ENCODE assay signal across 24 cellular contexts in the genomic region with DNA sequence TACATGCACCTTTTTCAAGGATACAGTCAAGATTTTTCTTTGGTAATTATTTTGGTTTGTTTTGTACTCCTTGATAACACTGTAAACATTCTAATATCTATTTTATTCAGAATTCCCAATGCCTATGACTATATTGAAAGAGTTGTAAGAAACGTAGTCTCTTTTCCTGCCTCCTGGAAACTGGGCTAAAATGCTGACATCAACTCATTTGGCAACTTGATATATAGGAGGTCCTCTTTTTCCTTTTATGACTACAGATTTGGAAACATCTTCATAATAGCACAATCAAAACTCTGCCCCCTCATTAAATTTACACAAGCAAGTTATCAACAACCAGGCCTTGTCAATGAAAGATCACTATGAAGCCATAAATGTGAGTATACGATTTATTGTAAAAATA.
DNase-seq lines count a peak whose midpoint lies in the region; ATAC-seq, FAIRE-seq and TF ChIP-seq lines count a peak whose summit lies in the region.
"Had no signal": no experiment of that assay in that cellular context is flagged by ENCODE, and none has a peak within 500 bp of the region (broad histone marks: within the 10 kb centered on the region; RNA-seq: fewer than 3 reads in every experiment).

No MANE protein-coding gene starts in this region.

- H2AFZ ChIP-seq in HepG2 (ENCODE audit: low read length) (no peak overlapping the region), IMR-90 (replicated peaks; ENCODE audit: low read length, poor library complexity) (no peak overlapping the region)

- TF ChIP-seq EP300 in HepG2 (IDR thresholded peaks at IDR 0.05; ENCODE audit: low read depth in 2 of 2, low read length in 2 of 2) (no peak), HepG2 (CRISPR knock-in tag; IDR thresholded peaks at IDR 0.05; ENCODE audit: borderline replicate concordance) (no peak)

- H3K27me3 ChIP-seq in HepG2 (ENCODE audit: control insufficient read depth in 1 of 2, insufficient read depth in 2 of 2, low read length in 2 of 2) (no peaks in the 10 kb centered on the region), right lobe of liver (no peaks in the 10 kb centered on the region), IMR-90 (ENCODE audit: control insufficient read depth, insufficient read depth, low read length) (no peaks in the 10 kb centered on the region), small intestine (ENCODE audit: control insufficient read depth in 2 of 2, insufficient read depth in 2 of 2, low read length in 2 of 2) (no peaks in the 10 kb centered on the region)
- H3K27me3 ChIP-seq: BE2C, BLaER1 had no signal

- no peak overlapping the region for H2AK5ac ChIP-seq in IMR-90 (ENCODE audit: low read depth, low read length)

- in situ Hi-C loops in HepG2 (cut with HindIII; ENCODE audit: extremely low pct_ligation_motif_present, low pct_unique_long_range_greater_than_20kb) (no loop called here), IMR-90 (cut with MboI; ENCODE audit: low sequenced_read_pairs) (no loop called here)

- intact Hi-C loops in HepG2 (cut with micrococcal nuclease; ENCODE audit: unreplicated experiment), result no loop called here
- intact Hi-C loops in right lobe of liver (cut with DNase I), result no loop called here
- intact Hi-C loops in IMR-90 (cut with micrococcal nuclease), result no loop called here

- TF ChIP-seq POLR2A in HepG2 (IDR thresholded peaks at IDR 0.05; ENCODE audit: insufficient read depth in 1 of 2, low read depth in 2 of 2, low read length in 2 of 2) (no peak), right lobe of liver (IDR thresholded peaks at IDR 0.05) (no peak), IMR-90 (IDR thresholded peaks at IDR 0.05; ENCODE audit: low read depth, low read length) (no peak)

- 0% methylated on average over 2 of the region's 2 CpGs for WGBS in HepG2 (ENCODE audit: low lambda C conversion rate)
- 40% methylated on average over 2 of the region's 2 CpGs for WGBS in right lobe of liver (ENCODE audit: insufficient coverage, low coverage, low lambda C conversion rate, missing lambda C conversion rate)
- no CpG with 5 or more reads among the region's 2 CpGs for WGBS in IMR-90 (ENCODE audit: extremely low coverage in 2 of 2, insufficient read length in 1 of 2), 2 experiments
- 59 to 74% (median 62%) methylated on average over 2 of the region's 2 CpGs for WGBS in small intestine, 3 donors

- TF ChIP-seq RAD21 in HepG2 (CRISPR knock-in tag; IDR thresholded peaks at IDR 0.05) (no peak), IMR-90 (IDR thresholded peaks at IDR 0.05; ENCODE audit: low read length) (no peak)

- no peak overlapping the region for H2BK120ac ChIP-seq in IMR-90 (ENCODE audit: low read depth, low read length)

- dilution Hi-C loops in IMR-90 (cut with HindIII; ENCODE audit: low sequenced_read_pairs, unreplicated experiment), result no loop called here

- no peak overlapping the region for H2AK9ac ChIP-seq in IMR-90 (replicated peaks; ENCODE audit: low read depth, low read length, poor library complexity)

- H3K36me3 ChIP-seq in HepG2 (replicated peaks in 1 of 2; ENCODE audit: control insufficient read depth in 1 of 2, insufficient read depth in 2 of 2, low read length in 2 of 2), result no peaks in the 10 kb centered on the region
- no peaks in the 10 kb centered on the region for H3K36me3 ChIP-seq in right lobe of liver
- no peaks in the 10 kb centered on the region for H3K36me3 ChIP-seq in IMR-90 (ENCODE audit: control insufficient read depth, insufficient read depth, low read length)
- no peaks in the 10 kb centered on the region for H3K36me3 ChIP-seq in small intestine (ENCODE audit: control insufficient read depth in 2 of 2, insufficient read depth in 2 of 2, low read length in 2 of 2)
- H3K36me3 ChIP-seq: BE2C, BLaER1 had no signal

- BruUV-seq in HepG2 (replicated peaks; lab: Mats Ljungman, UMichigan), result no TSS peak
- BruUV-seq in IMR-90 (replicated peaks; lab: Mats Ljungman, UMichigan), result no TSS peak

- no peak overlapping the region for H4K8ac ChIP-seq in IMR-90 (ENCODE audit: low read depth in 2 of 2, low read length in 2 of 2)

- no peak overlapping the region for H2BK20ac ChIP-seq in IMR-90 (ENCODE audit: low read depth, low read length)

- H3K18ac ChIP-seq in IMR-90 (ENCODE audit: low read depth, low read length), result no peak overlapping the region

- ATAC-seq in HepG2, result no peak
- ATAC-seq in right lobe of liver, result no peak
- ATAC-seq in IMR-90 (ENCODE audit: low read depth), result no peak
- no peak for ATAC-seq in GM18861 (IDR thresholded peaks at IDR 0.05; ENCODE audit: unreplicated experiment)
- ATAC-seq: GM12878 had no signal

- H3K23ac ChIP-seq in IMR-90 (ENCODE audit: low read depth, low read length), result no peak overlapping the region

- H3K14ac ChIP-seq in IMR-90 (replicated peaks; ENCODE audit: low read depth, low read length), result no peak overlapping the region

- H3K4me3 ChIP-seq in HepG2 (replicated peaks in 1 of 3; ENCODE audit: insufficient read depth in 1 of 3, low read depth in 2 of 3, low read length in 3 of 3) (no peak overlapping the region), right lobe of liver (no peak overlapping the region), IMR-90 (ENCODE audit: insufficient read depth, low read depth, low read length) (no peak overlapping the region), small intestine (ENCODE audit: low read depth in 1 of 2, low read length in 2 of 2) (no peak overlapping the region)
- H3K4me3 ChIP-seq: BLaER1, GM12878 had no signal

- H3K4ac ChIP-seq in IMR-90 (ENCODE audit: low read depth, low read length), result no peak overlapping the region

- H3K56ac ChIP-seq in IMR-90 (ENCODE audit: extremely low read depth, insufficient read depth, low read length), result no peak overlapping the region

- no peak for DNase-seq in HepG2 (ENCODE audit: low spot score)
- DNase-seq in right lobe of liver, result no peak
- DNase-seq in IMR-90, result no peak
- no peak for DNase-seq in small intestine
- DNase-seq: ACHN; BE2C; C1 segment of cervical spinal cord; CD4-positive, alpha-beta memory T cell; CD4-positive, CD25-positive, alpha-beta regulatory T cell; CD8-positive, alpha-beta memory T cell; COR-L47; DMS 273 treated with DMSO at 0.1 percent for 48 hours; DMS153; DMS53; DMS79; DND-41; EL; GDM1 had no signal

- H3K4me1 ChIP-seq in HepG2 (ENCODE audit: insufficient read depth, low read length), result no peaks in the 10 kb centered on the region
- H3K4me1 ChIP-seq in right lobe of liver, result no peaks in the 10 kb centered on the region
- no peaks in the 10 kb centered on the region for H3K4me1 ChIP-seq in IMR-90 (ENCODE audit: control insufficient read depth, insufficient read depth, low read length)
- no peaks in the 10 kb centered on the region for H3K4me1 ChIP-seq in small intestine (ENCODE audit: control insufficient read depth in 2 of 2, insufficient read depth in 1 of 2, low read depth in 1 of 2, low read length in 1 of 2)
- H3K4me1 ChIP-seq: BE2C, BLaER1 had no signal

- no peak overlapping the region for H3K4me2 ChIP-seq in HepG2 (ENCODE audit: low read depth, low read length)
- H3K4me2 ChIP-seq in IMR-90 (ENCODE audit: low read depth, low read length), result no peak overlapping the region
- H3K4me2 ChIP-seq: BLaER1 had no signal

- H3K9me1 ChIP-seq in IMR-90 (ENCODE audit: insufficient read depth, low read length), result no peaks in the 10 kb centered on the region

- CTCF ChIA-PET in HepG2 (lab: Yijun Ruan, JAX; ENCODE audit: low intra/inter-chr PET ratio, low total read pairs), result no interaction called here
- CTCF ChIA-PET in IMR-90 (lab: Yijun Ruan, JAX), result no interaction called here

- H2BK5ac ChIP-seq in IMR-90 (ENCODE audit: low read depth, low read length, poor library complexity, severe bottlenecking), result no peak overlapping the region

- H4K20me1 ChIP-seq in HepG2 (ENCODE audit: insufficient read depth, low read length) (no peaks in the 10 kb centered on the region), IMR-90 (ENCODE audit: insufficient read depth, low read length) (no peaks in the 10 kb centered on the region)
- H4K20me1 ChIP-seq: BLaER1 had no signal

- H3K79me1 ChIP-seq in IMR-90 (ENCODE audit: low read depth in 1 of 2, low read length in 2 of 2), result no peaks in the 10 kb centered on the region

- no peak for FAIRE-seq in HepG2 (lab: Jason Lieb, UNC)
- FAIRE-seq in small intestine (lab: Jason Lieb, UNC), result no peak
- FAIRE-seq: GM12878, GM12892, GM18507 had no signal

- H4K91ac ChIP-seq in IMR-90 (ENCODE audit: insufficient read depth, low read depth, low read length), result no peak overlapping the region

- no peak overlapping the region for H3K27ac ChIP-seq in HepG2 (ENCODE audit: extremely low read length, insufficient read depth, low read length)
- no peak overlapping the region for H3K27ac ChIP-seq in right lobe of liver
- no peak overlapping the region for H3K27ac ChIP-seq in IMR-90 (ENCODE audit: insufficient read depth, low read length)
- no peak overlapping the region for H3K27ac ChIP-seq in small intestine (ENCODE audit: low read depth in 1 of 2, low read length in 1 of 2)
- H3K27ac ChIP-seq: 22Rv1, BLaER1 had no signal

- H3K79me2 ChIP-seq in HepG2 (ENCODE audit: insufficient read depth, low read length), result no peaks in the 10 kb centered on the region

- H3K9ac ChIP-seq in HepG2 (ENCODE audit: insufficient read depth, low read depth, low read length) (no peak overlapping the region), IMR-90 (ENCODE audit: low read depth, low read length) (no peak overlapping the region)
- H3K9ac ChIP-seq: BLaER1 had no signal

- H2BK15ac ChIP-seq in IMR-90 (ENCODE audit: low read depth, low read length), result no peak overlapping the region

- no peak overlapping the region for H4K5ac ChIP-seq in IMR-90 (ENCODE audit: low read depth, low read length)

- POLR2A ChIA-PET in HepG2 (lab: Yijun Ruan, JAX), result no interaction called here
- POLR2A ChIA-PET in IMR-90 (lab: Charles Lee; ENCODE audit: unreplicated experiment), result no interaction called here

- H3K9me3 ChIP-seq in HepG2 (ENCODE audit: low read length), result no peaks in the 10 kb centered on the region
- H3K9me3 ChIP-seq in right lobe of liver, result no peaks in the 10 kb centered on the region
- H3K9me3 ChIP-seq in IMR-90 (ENCODE audit: control insufficient read depth, insufficient read depth, low read length), result no peaks in the 10 kb centered on the region
- no peaks in the 10 kb centered on the region for H3K9me3 ChIP-seq in small intestine (ENCODE audit: control insufficient read depth, low read depth)
- H3K9me3 ChIP-seq: BE2C, BLaER1 had no signal

- no peak for TF ChIP-seq CTCF in HepG2 (CRISPR knock-in tag; IDR thresholded peaks at IDR 0.05)
- TF ChIP-seq CTCF in right lobe of liver (IDR thresholded peaks at IDR 0.05), result no peak
- TF ChIP-seq CTCF in IMR-90 (conservative IDR thresholded peaks at IDR 0.05; ENCODE audit: low read depth, low read length), result no peak

TF ChIP-seq in HepG2, 621 proteins besides CTCF, POLR2A, EP300 and RAD21 (continues in another document):
- no peak for TF ChIP-seq ARNT2 (CRISPR knock-in tag; IDR thresholded peaks at IDR 0.05; ENCODE audit: low read depth)

TF ChIP-seq in IMR-90, 13 proteins besides CTCF, POLR2A, EP300 and RAD21:
- TF ChIP-seq MAFK (IDR thresholded peaks at IDR 0.05; ENCODE audit: low read depth, low read length) (peak; percentile 43), MAZ (IDR thresholded peaks at IDR 0.05; ENCODE audit: borderline replicate concordance, low read depth, low read length) (no peak)
